In the genomic region with DNA sequence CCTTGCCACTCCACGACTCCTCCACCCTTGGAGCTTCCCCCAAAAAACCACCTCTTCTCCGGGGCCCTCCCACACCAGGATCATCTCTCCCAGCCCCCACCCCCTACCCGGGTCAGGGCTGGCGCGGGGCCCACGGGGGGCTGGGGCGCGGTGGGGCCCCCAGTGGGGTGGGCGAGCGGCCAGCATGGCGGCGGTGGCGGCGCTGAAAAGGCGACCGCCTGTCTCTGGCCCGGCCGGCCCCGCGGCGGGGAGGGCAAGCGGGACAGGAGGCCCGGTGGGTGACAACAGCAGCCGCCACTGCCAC, we compare ENCODE assay signal across 9 cellular contexts. TPM values are rescaled to one million over a fixed set of nuclear protein-coding genes. Genes with fewer than 3 reads are reported as not detected.
DNase-seq lines count a peak whose midpoint lies in the region; ATAC-seq and TF ChIP-seq lines count a peak whose summit lies in the region.
"Had no signal": no experiment of that assay in that cellular context is flagged by ENCODE, and none has a peak within 500 bp of the region (broad histone marks: within the 10 kb centered on the region; RNA-seq: fewer than 3 reads in every experiment).

No MANE protein-coding gene starts in this region.

- H3K27ac ChIP-seq in WERI-Rb-1 (peak overlapping the region; percentile 90), right atrium auricular region (peak overlapping the region; percentile 83 to 94), spleen (peak overlapping the region; percentile 69 to 93 (median 90))

- WGBS in spleen, 5 donors, result 1 to 4% (median 1%) methylated on average over 15 to 24 of the region's 24 CpGs

- H3K27me3 ChIP-seq in WERI-Rb-1 (ENCODE audit: insufficient read depth, low read depth, severe bottlenecking), result no peaks in the 10 kb centered on the region
- H3K27me3 ChIP-seq in right atrium auricular region, result no peaks in the 10 kb centered on the region
- H3K27me3 ChIP-seq in spleen (replicated peaks in 1 of 7), result no peaks in the 10 kb centered on the region

- intact Hi-C loops in spleen (cut with DNase I; ENCODE audit: low total_unique reads), result no loop called here

- ATAC-seq in GM21529 (IDR thresholded peaks at IDR 0.05; ENCODE audit: unreplicated experiment), result peak; percentile 26

- TF ChIP-seq CTCF in WERI-Rb-1 (IDR thresholded peaks at IDR 0.05; ENCODE audit: low read depth, low read length) (no peak), right atrium auricular region (IDR thresholded peaks at IDR 0.05) (no peak), spleen (IDR thresholded peaks at IDR 0.05 in 8 of 11, conservative IDR thresholded peaks at IDR 0.05 in 3 of 11) (no peak), GM10266 (IDR thresholded peaks at IDR 0.05; ENCODE audit: control insufficient read depth, insufficient read depth, low read depth, missing control alignments) (no peak)

- H3K4me3 ChIP-seq in WERI-Rb-1 (ENCODE audit: low read depth, low read length) (peak overlapping the region; percentile 89), right atrium auricular region (peak overlapping the region; percentile 54 to 97), spleen (peak overlapping the region; percentile 99 to 100 (median 100))

- TF ChIP-seq POLR2A in spleen (IDR thresholded peaks at IDR 0.05), result no peak

- DNase-seq in WERI-Rb-1 (no peak), right atrium auricular region (ENCODE audit: low spot score) (no peak), spleen (no peak), GM10266 (ENCODE audit: extremely low spot score) (no peak), COLO668 (lab: John Stamatoyannopoulos, UW; ENCODE audit: unreplicated experiment) (no peak), superior temporal gyrus (ENCODE audit: extremely low spot score) (no peak), NCI-H69 (lab: John Stamatoyannopoulos, UW) (no peak)

- H3K9me3 ChIP-seq in WERI-Rb-1 (ENCODE audit: severe bottlenecking) (no peaks in the 10 kb centered on the region), right atrium auricular region (no peaks in the 10 kb centered on the region), spleen (no peaks in the 10 kb centered on the region)

- H3K36me3 ChIP-seq in WERI-Rb-1 (peaks cover 79% of the 10 kb centered on the region), right atrium auricular region (peaks cover 60% of the 10 kb centered on the region), spleen (peaks cover 0 to 76% (median 57%) of the 10 kb centered on the region in 6 donors)

- peaks cover 0 to 18% of the 10 kb centered on the region in 2 donors for H3K4me1 ChIP-seq in right atrium auricular region
- peaks cover 10 to 59% (median 29%) of the 10 kb centered on the region in 6 donors for H3K4me1 ChIP-seq in spleen

RNA-seq across cellular contexts. Expression of a gene that starts 0.8 kb away (rescaled TPM):
- total RNA-seq in right atrium auricular region, result 10 to 100 TPM; 11.1 to 14.5 TPM
- 10 to 100 TPM; 15.1 to 32.7 (median 18.8) TPM for total RNA-seq in spleen
- polyA plus RNA-seq in spleen, result 10 to 100 TPM; 11.2 to 19.8 (median 13.6) TPM

RNA-seq across cellular contexts. Expression of a gene that starts 13.1 kb away (rescaled TPM):
- total RNA-seq in right atrium auricular region (10 to 100 TPM; 63.7 to 88.5 TPM), spleen (100 to 1,000 TPM; 126 to 212 (median 174) TPM)
- polyA plus RNA-seq in spleen, result 100 to 1,000 TPM; 298 to 403 (median 348) TPM

RNA-seq across cellular contexts. Expression of a gene that starts 54.5 kb away (rescaled TPM):
- total RNA-seq in right atrium auricular region (not detected), spleen (not detected)
- polyA plus RNA-seq in spleen, result not detected
- total RNA-seq: glomerular endothelial cell had no signal
